8 cellular contexts compared by ENCODE assay signal in the genomic region with DNA sequence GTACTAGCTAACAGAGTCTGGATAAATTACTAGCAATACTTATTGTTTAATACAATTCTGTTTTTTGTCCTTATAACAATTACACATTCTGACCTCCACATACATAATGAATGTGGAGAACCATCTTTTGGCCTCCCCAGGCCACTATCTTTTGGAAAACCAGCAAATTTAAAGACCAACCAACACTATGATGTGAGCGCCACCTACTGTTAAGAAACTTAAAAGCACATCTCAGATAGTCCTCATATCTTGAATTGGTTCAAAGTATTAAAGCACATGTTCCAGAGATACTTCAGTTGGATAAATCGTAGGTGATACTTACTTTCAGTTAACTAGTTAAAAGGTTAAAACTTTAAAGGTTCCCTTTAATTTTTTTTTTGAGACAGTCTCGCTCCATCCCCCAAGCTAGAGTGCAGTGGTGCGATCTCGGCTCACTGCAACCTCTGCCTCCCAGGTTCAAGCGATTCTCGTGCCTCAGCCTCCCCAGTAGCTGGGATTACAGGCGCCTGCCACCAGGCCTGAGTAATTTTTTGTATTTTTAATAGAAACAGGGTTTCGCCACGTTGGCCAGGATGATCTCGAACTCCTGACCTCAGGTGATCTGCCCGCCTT. TPM values are rescaled to one million over a fixed set of nuclear protein-coding genes. Genes with fewer than 3 reads are reported as not detected.
DNase-seq lines count a peak whose midpoint lies in the region; ATAC-seq, FAIRE-seq and TF ChIP-seq lines count a peak whose summit lies in the region.

No MANE protein-coding gene starts in this region.

- intact Hi-C loops in colonic mucosa (cut with DNase I) = loop anchor here (2.0 kb wide), 1 partner anchor 233 kb away; no protein-coding TSS in a partner anchor

- H3K27ac ChIP-seq in colonic mucosa = no peak overlapping the region

- TF ChIP-seq POLR2A in GM18505 (IDR thresholded peaks at IDR 0.05; ENCODE audit: borderline replicate concordance, extremely low read depth, insufficient read depth, insufficient read length) = no peak

- H3K4me1 Mint-ChIP-seq in activated T-cell treated with anti-CD3 and anti-CD28 coated beads, Interleukin-2, amount 50 U/mL, for 24 hours (ENCODE audit: low read depth) = no peaks in the 10 kb centered on the region

- no peak overlapping the region for H3K4me3 Mint-ChIP-seq in activated T-cell treated with anti-CD3 and anti-CD28 coated beads, Interleukin-2, amount 50 U/mL, for 24 hours

- H3K9ac ChIP-seq in NT2/D1 (ENCODE audit: insufficient read length, low read depth) = no peak overlapping the region
- H3K9ac ChIP-seq in colonic mucosa (ENCODE audit: low read depth in 2 of 2, low read length in 2 of 2) = no peak overlapping the region

- H3K27me3 Mint-ChIP-seq in activated T-cell treated with anti-CD3 and anti-CD28 coated beads, Interleukin-2, amount 50 U/mL, for 24 hours = no peaks in the 10 kb centered on the region

- H3K27ac Mint-ChIP-seq in activated T-cell treated with anti-CD3 and anti-CD28 coated beads, Interleukin-2, amount 50 U/mL, for 24 hours = no peak overlapping the region

- no peaks in the 10 kb centered on the region for H3K9me3 Mint-ChIP-seq in activated T-cell treated with anti-CD3 and anti-CD28 coated beads, Interleukin-2, amount 50 U/mL, for 24 hours

- H3K27me3 ChIP-seq in NT2/D1 (ENCODE audit: insufficient read depth, insufficient read length) (no peaks in the 10 kb centered on the region), colonic mucosa (no peaks in the 10 kb centered on the region)

- H3K36me3 Mint-ChIP-seq in activated T-cell treated with anti-CD3 and anti-CD28 coated beads, Interleukin-2, amount 50 U/mL, for 24 hours (ENCODE audit: low read depth) = no peaks in the 10 kb centered on the region

- H3K4me3 ChIP-seq in NT2/D1 (ENCODE audit: insufficient read length, low read depth) (no peak overlapping the region), colonic mucosa (no peak overlapping the region)

- H3K36me3 ChIP-seq in NT2/D1 (ENCODE audit: insufficient read depth, insufficient read length, low read length) (no peaks in the 10 kb centered on the region), colonic mucosa (no peaks in the 10 kb centered on the region)

- peak; percentile 78 for TF ChIP-seq CTCF in colonic mucosa (IDR thresholded peaks at IDR 0.05)

- ATAC-seq in HG03280 (IDR thresholded peaks at IDR 0.05; ENCODE audit: unreplicated experiment) = no peak
- no peak for ATAC-seq in GM18505 (IDR thresholded peaks at IDR 0.05; ENCODE audit: unreplicated experiment)

- DNase-seq in activated T-cell treated with anti-CD3 and anti-CD28 coated beads for 4 hours = peak; percentile 1
- DNase-seq in activated T-cell treated with anti-CD3 and anti-CD28 coated beads, Interleukin-2, amount 50 U/mL, for 24 hours = no peak
- DNase-seq in HTR-8/SVneo (ENCODE audit: insufficient read length, low spot score) = peak; percentile 42
- peak; percentile 63 for DNase-seq in NT2/D1 (ENCODE audit: low read depth, low spot score)
- peak; percentile 31 for DNase-seq in colonic mucosa
- peak; percentile 45 to 68 for DNase-seq in lung microvascular endothelial cell (ENCODE audit: low read depth in 2 of 2)

- H3K9me3 ChIP-seq in NT2/D1 (ENCODE audit: insufficient read depth, low read length) (no peaks in the 10 kb centered on the region), colonic mucosa (no peaks in the 10 kb centered on the region)

- FAIRE-seq in HTR-8/SVneo (lab: Jason Lieb, UNC) = no peak

- no peaks in the 10 kb centered on the region for H3K4me1 ChIP-seq in NT2/D1 (ENCODE audit: insufficient read depth, insufficient read length)
- H3K4me1 ChIP-seq in colonic mucosa = no peaks in the 10 kb centered on the region

RNA-seq across cellular contexts. Expression of a gene that starts 29.3 kb away (rescaled TPM):
- total RNA-seq in colonic mucosa (10 to 100 TPM; 28.8 to 30.7 TPM), lung microvascular endothelial cell (15.7 and 17.4 TPM in 2 replicates)
